In the genomic region with DNA sequence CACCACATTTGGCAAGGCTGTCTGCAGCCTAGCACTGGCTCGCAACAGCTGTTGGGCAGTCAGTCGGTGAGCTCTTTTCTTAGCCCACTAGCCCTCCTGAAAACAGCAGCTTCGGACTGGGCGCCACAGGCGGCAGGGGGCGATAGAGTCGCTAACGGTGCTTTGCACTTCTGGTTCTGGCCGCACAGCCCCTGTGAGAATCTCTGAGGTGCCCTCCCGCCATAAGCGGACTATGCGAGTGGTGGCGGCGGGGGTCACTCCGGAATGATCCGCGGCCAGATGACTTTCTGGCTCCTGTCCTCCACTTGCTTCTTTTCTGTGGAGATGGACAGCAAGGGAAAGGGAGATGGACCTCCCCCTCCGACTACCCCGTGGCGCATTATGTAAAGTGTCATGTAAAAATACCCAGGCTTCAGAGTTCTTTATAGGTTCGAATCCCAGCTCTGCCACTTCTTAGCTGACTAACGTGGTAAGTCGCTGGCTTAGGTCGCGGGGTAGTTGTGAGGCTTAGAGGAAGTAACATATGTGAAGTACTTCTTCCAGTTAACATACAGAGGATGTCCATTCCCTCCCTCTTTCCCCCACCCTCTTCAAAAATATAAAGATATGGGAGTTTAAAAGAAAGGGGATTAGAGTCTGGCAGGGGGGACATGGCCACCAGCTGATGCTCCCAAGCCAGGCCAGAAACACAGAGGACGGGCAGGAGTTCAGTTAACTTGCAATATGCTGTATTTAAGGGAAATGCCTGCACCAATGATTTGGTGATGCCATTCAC, we compare ENCODE assay signal across 1 cellular context.
TF ChIP-seq lines count a peak whose summit lies in the region.

No MANE protein-coding gene starts in this region.

TF ChIP-seq in IMR-90, 13 proteins besides CTCF, POLR2A, EP300 and RAD21 (continued from another document):
- no peak for TF ChIP-seq MXI1 (IDR thresholded peaks at IDR 0.05; ENCODE audit: borderline replicate concordance, low read depth, low read length)
- TF ChIP-seq CEBPB (IDR thresholded peaks at IDR 0.05; ENCODE audit: low read depth, low read length), result no peak
- no peak for TF ChIP-seq RCOR1 (IDR thresholded peaks at IDR 0.05; ENCODE audit: insufficient replicate concordance, low read length)
- TF ChIP-seq RFX5 (IDR thresholded peaks at IDR 0.05; ENCODE audit: low read depth, low read length), result no peak
- TF ChIP-seq MAFK (IDR thresholded peaks at IDR 0.05; ENCODE audit: low read depth, low read length), result no peak
- no peak for TF ChIP-seq CHD1 (IDR thresholded peaks at IDR 0.05; ENCODE audit: low read depth, low read length)
- TF ChIP-seq, protein P1, sequence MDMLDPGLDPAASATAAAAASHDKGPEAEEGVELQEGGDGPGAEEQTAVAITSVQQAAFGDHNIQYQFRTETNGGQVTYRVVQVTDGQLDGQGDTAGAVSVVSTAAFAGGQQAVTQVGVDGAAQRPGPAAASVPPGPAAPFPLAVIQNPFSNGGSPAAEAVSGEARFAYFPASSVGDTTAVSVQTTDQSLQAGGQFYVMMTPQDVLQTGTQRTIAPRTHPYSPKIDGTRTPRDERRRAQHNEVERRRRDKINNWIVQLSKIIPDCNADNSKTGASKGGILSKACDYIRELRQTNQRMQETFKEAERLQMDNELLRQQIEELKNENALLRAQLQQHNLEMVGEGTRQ (IDR thresholded peaks at IDR 0.05; ENCODE audit: low read depth, low read length), result no peak
